15 cellular contexts compared by ENCODE assay signal in the genomic region with DNA sequence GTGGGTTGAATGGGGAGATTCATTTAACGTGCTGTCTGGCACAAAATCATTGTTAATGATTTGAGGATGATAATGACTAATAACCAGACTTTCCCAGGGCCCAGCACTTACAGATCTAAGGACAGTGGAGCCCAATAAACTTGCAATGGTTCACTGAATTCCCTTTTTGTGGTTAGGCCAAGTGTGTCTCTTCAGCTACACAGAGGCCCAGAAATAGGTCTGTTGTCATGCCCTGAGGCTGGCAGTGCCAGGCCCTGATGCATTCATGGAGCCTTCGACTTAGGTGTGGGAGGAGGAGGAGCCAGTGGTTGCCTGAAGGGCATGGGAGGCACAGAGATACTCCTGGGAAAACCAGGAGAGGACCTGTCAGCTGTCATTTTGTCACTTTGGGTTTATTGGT. TPM values are rescaled to one million over a fixed set of nuclear protein-coding genes. Genes with fewer than 3 reads are reported as not detected.
DNase-seq lines count a peak whose midpoint lies in the region; ATAC-seq, FAIRE-seq and TF ChIP-seq lines count a peak whose summit lies in the region.
"Had no signal": no experiment of that assay in that cellular context is flagged by ENCODE, and none has a peak within 500 bp of the region (broad histone marks: within the 10 kb centered on the region; RNA-seq: fewer than 3 reads in every experiment).

No MANE protein-coding gene starts in this region.

- intact Hi-C loops in heart right ventricle (cut with DNase I), result no loop called here

- no peak for TF ChIP-seq POLR2A in H54 (IDR thresholded peaks at IDR 0.05; ENCODE audit: low read depth, low read length)

- no peaks in the 10 kb centered on the region for H3K9me3 ChIP-seq in heart right ventricle
- H3K9me3 ChIP-seq: A549, esophagus muscularis mucosa had no signal

- H3K4me3 ChIP-seq in heart right ventricle (no peak overlapping the region), retinal pigment epithelial cell (ENCODE audit: low read length) (no peak overlapping the region)
- H3K4me3 ChIP-seq: A549, esophagus muscularis mucosa had no signal

- H3K27me3 ChIP-seq in heart right ventricle, result no peaks in the 10 kb centered on the region
- H3K27me3 ChIP-seq: esophagus muscularis mucosa had no signal

- peak overlapping the region in 4 of 10 donors; percentile 30 to 52 (median 42) for H3K27ac ChIP-seq in heart right ventricle
- H3K27ac ChIP-seq: A549, esophagus muscularis mucosa had no signal

- H3K36me3 ChIP-seq in heart right ventricle, result no peaks in the 10 kb centered on the region
- H3K36me3 ChIP-seq: esophagus muscularis mucosa had no signal

- peak; percentile 6 for DNase-seq in NCI-H2171 treated with DMSO at 0.1 percent for 48 hours (lab: John Stamatoyannopoulos, UW)
- DNase-seq in NCI-H2171 (lab: John Stamatoyannopoulos, UW), result no peak
- peak; percentile 97 for DNase-seq in RCC 7860 (ENCODE audit: low spot score)
- DNase-seq in heart right ventricle, result no peak
- peak; percentile 56 for DNase-seq in retinal pigment epithelial cell (ENCODE audit: low read depth)
- no peak for DNase-seq in NCI-H524 treated with DMSO at 0.1 percent for 48 hours (lab: John Stamatoyannopoulos, UW)
- DNase-seq in superior temporal gyrus (ENCODE audit: extremely low spot score), result no peak
- DNase-seq in H54 (ENCODE audit: insufficient read length, low spot score), result no peak
- DNase-seq: activated CD4-positive, alpha-beta T cell treated with anti-CD3 and anti-CD28 coated beads, Interleukin-2, amount 50 U/mL, for 4 hours; hypothalamus; NCI-H446 had no signal

- peak; percentile 99 for FAIRE-seq in RCC 7860 (lab: Jason Lieb, UNC)
- no peak for FAIRE-seq in H54 (lab: Jason Lieb, UNC)
- FAIRE-seq: A549, colon had no signal

- ATAC-seq in heart right ventricle, result peak; percentile 34 to 94 (median 76)
- ATAC-seq: A549, Panc1 had no signal

- H3K4me1 ChIP-seq in heart right ventricle, result peaks cover 0 to 38% (median 13%) of the 10 kb centered on the region in 9 donors

- TF ChIP-seq CTCF in heart right ventricle (IDR thresholded peaks at IDR 0.05) (no peak), retinal pigment epithelial cell (conservative IDR thresholded peaks at IDR 0.05; ENCODE audit: low read depth, low read length) (no peak)

- 39 to 61% methylated on average over 2 of the region's 2 CpGs for WGBS in heart right ventricle, 2 donors

RNA-seq across cellular contexts. Expression of gene KIAA1671, which starts 56.1 kb away (rescaled TPM):
- total RNA-seq in heart right ventricle, result 10 to 100 TPM in 9 of 10 donors, 1 to 10 TPM in 1; 8.9 to 26.2 (median 14.0) TPM
- polyA plus RNA-seq in heart right ventricle, result 1 to 10 TPM; 2.9 to 5.7 TPM

Comparison
In these comparisons a context has a peak if more than half of its experiments do, and no peak if none do; other contexts are left out.
1. DNase-seq: peak in NCI-H2171 treated with DMSO at 0.1 percent for 48 hours (single experiment), RCC 7860 (single experiment) and retinal pigment epithelial cell (single experiment); none in NCI-H2171 (single experiment), heart right ventricle (0 of 2), NCI-H524 treated with DMSO at 0.1 percent for 48 hours (single experiment), superior temporal gyrus (single experiment) and H54 (single experiment).